1 cellular context compared by ENCODE assay signal in the genomic region with DNA sequence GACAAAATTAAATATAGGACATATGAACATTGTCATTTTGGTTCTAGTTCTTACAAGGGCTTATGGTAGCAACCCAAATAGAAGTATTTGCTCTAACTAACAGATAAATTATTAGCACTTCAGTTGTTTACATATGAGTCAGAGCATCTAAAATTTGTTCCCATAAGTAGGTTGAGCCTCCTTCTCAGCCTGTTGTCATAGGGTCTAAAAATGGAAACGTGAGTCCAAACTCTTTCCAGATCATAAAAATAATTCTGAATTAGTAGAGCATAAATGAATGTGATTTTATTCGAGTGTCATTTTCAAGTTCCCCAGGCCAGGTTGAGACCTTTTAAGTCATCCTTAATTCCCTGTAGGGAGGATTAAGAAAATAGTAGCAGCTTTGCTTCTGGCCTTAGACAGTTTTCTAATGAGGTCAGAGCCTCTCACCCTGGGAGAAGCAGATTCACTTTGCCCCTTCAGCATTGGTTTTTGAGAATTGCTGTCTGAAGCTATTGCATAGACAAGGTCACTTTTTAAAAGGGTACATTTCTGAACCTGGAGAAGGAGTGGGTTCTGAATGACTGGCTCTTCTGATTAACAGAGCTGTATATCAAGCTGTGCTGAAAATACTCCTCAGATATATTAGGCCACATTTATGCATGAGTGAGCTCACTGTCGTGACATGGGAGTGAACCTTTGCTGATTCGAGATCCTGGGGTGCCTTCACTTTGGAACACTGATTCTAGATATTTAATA.
TF ChIP-seq lines count a peak whose summit lies in the region.

No MANE protein-coding gene starts in this region.

TF ChIP-seq in SK-N-SH treated with all-trans-retinoic acid at 6 μM for 48 hours, 23 proteins besides CTCF, POLR2A, EP300 and RAD21 (continued from another document):
- TF ChIP-seq, protein P1, sequence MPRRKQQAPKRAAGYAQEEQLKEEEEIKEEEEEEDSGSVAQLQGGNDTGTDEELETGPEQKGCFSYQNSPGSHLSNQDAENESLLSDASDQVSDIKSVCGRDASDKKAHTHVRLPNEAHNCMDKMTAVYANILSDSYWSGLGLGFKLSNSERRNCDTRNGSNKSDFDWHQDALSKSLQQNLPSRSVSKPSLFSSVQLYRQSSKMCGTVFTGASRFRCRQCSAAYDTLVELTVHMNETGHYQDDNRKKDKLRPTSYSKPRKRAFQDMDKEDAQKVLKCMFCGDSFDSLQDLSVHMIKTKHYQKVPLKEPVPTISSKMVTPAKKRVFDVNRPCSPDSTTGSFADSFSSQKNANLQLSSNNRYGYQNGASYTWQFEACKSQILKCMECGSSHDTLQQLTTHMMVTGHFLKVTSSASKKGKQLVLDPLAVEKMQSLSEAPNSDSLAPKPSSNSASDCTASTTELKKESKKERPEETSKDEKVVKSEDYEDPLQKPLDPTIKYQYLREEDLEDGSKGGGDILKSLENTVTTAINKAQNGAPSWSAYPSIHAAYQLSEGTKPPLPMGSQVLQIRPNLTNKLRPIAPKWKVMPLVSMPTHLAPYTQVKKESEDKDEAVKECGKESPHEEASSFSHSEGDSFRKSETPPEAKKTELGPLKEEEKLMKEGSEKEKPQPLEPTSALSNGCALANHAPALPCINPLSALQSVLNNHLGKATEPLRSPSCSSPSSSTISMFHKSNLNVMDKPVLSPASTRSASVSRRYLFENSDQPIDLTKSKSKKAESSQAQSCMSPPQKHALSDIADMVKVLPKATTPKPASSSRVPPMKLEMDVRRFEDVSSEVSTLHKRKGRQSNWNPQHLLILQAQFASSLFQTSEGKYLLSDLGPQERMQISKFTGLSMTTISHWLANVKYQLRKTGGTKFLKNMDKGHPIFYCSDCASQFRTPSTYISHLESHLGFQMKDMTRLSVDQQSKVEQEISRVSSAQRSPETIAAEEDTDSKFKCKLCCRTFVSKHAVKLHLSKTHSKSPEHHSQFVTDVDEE (CRISPR knock-in tag; IDR thresholded peaks at IDR 0.05): no peak
- TF ChIP-seq PPARA (CRISPR knock-in tag; IDR thresholded peaks at IDR 0.05; ENCODE audit: borderline replicate concordance): no peak
- no peak for TF ChIP-seq TCF4 (CRISPR knock-in tag; IDR thresholded peaks at IDR 0.05; ENCODE audit: borderline replicate concordance)
- TF ChIP-seq TOX (CRISPR knock-in tag; IDR thresholded peaks at IDR 0.05; ENCODE audit: borderline replicate concordance): no peak
